In genomic region chr1:36560177-36560576, GRCh38 we compare ENCODE assay signal across 20 cellular contexts.
"Had no signal": no experiment of that assay in that cellular context is flagged by ENCODE, and none has a peak within 500 bp of the region (broad histone marks: within the 10 kb centered on the region; RNA-seq: fewer than 3 reads in every experiment).

No MANE protein-coding gene starts in this region.

- H3K4me1 ChIP-seq: gastrocnemius medialis, sigmoid colon, transverse colon had no signal

- H3K79me2 ChIP-seq: hepatocyte had no signal

- ATAC-seq: esophagus mucosa; gastrocnemius medialis; left colon; left ventricle myocardium superior; stimulated activated naive B cell treated with anti-CD40 and anti-IgM and Interleukin-4, amounts not matched to agents 10 μg/mL and 1 μg/mL and 100 μg/mL, for 72 hours; stimulated activated naive CD8-positive, alpha-beta T cell treated with anti-CD3 and anti-CD28 coated beads, Interleukin-15, amount 100 ng/mL, for 72 hours had no signal

- H3K4me2 ChIP-seq: hepatocyte had no signal

- H3K36me3 ChIP-seq: gastrocnemius medialis, sigmoid colon, thoracic aorta, transverse colon had no signal

- DNase-seq: cerebellar nuclear complex; dermis blood vessel endothelial cell; effector CD4-positive, alpha-beta T cell; gastrocnemius medialis; left colon; left ventricle myocardium superior; mesenchymal stem cell; naive B cell; sigmoid colon; stimulated activated CD4-positive, alpha-beta T cell treated with anti-CD3 and anti-CD28 coated beads, Interleukin-2, amount 100 ng/mL, for 24 hours; stimulated activated CD4-positive, alpha-beta T cell treated with anti-CD3 and anti-CD28 coated beads, Interleukin-4, amount 100 ng/mL, for 4 hours; stimulated activated naive B cell treated with anti-CD40 and anti-IgM and Interleukin-4, amounts not matched to agents 10 μg/mL and 1 μg/mL and 100 μg/mL, for 72 hours; stimulated activated naive CD8-positive, alpha-beta T cell treated with anti-CD3 and anti-CD28 coated beads, Interleukin-15, amount 100 ng/mL, for 72 hours; transverse colon had no signal

- H3K27ac Mint-ChIP-seq: naive B cell; nephron; stimulated activated naive B cell treated with anti-CD40 and anti-IgM and Interleukin-4, amounts not matched to agents 10 μg/mL and 1 μg/mL and 100 μg/mL, for 72 hours; stimulated activated naive CD8-positive, alpha-beta T cell treated with anti-CD3 and anti-CD28 coated beads, Interleukin-15, amount 100 ng/mL, for 72 hours had no signal

- H3K9me3 ChIP-seq: gastrocnemius medialis, sigmoid colon, thoracic aorta, transverse colon had no signal

- H3K4me3 ChIP-seq: gastrocnemius medialis, hepatocyte, lung, sigmoid colon, skin epidermis, thoracic aorta, transverse colon had no signal

- H3K4me3 Mint-ChIP-seq: nephron; stimulated activated naive B cell treated with anti-CD40 and anti-IgM and Interleukin-4, amounts not matched to agents 10 μg/mL and 1 μg/mL and 100 μg/mL, for 72 hours; stimulated activated naive CD8-positive, alpha-beta T cell treated with anti-CD3 and anti-CD28 coated beads, Interleukin-15, amount 100 ng/mL, for 72 hours had no signal

- H2AFZ ChIP-seq: hepatocyte had no signal

- H3K36me3 Mint-ChIP-seq: naive B cell; stimulated activated naive B cell treated with anti-CD40 and anti-IgM and Interleukin-4, amounts not matched to agents 10 μg/mL and 1 μg/mL and 100 μg/mL, for 72 hours had no signal

- H3K9me3 Mint-ChIP-seq: naive B cell; nephron; stimulated activated naive B cell treated with anti-CD40 and anti-IgM and Interleukin-4, amounts not matched to agents 10 μg/mL and 1 μg/mL and 100 μg/mL, for 72 hours; stimulated activated naive CD8-positive, alpha-beta T cell treated with anti-CD3 and anti-CD28 coated beads, Interleukin-15, amount 100 ng/mL, for 72 hours had no signal

- H3K27ac ChIP-seq: gastrocnemius medialis, hepatocyte, sigmoid colon, skin epidermis, thoracic aorta, transverse colon had no signal

- H3K4me1 Mint-ChIP-seq: naive B cell; nephron; stimulated activated naive CD8-positive, alpha-beta T cell treated with anti-CD3 and anti-CD28 coated beads, Interleukin-15, amount 100 ng/mL, for 72 hours had no signal
